Comparison of ENCODE assay signal across 20 cellular contexts in the genomic region with DNA sequence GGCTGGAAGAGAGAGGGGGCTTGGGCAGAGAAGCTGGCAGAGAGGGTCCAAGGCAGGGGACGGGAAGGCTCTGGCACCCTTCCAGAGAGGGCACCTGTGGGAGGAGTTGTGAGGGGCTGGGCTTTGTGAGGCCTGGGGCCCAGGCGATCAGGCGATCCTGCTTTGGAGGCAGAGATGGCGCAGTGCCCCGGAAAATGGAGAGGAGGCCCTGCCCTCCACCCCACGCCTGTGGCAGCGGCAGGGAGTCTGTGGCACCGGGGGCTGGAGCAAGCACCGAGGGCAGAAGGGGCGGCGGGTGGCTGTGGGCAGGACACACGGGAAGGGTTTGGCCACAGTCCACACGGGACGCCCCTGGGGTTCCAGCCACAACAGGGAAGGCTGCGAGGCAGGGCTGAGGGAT. TPM values are rescaled to one million over a fixed set of nuclear protein-coding genes. Genes with fewer than 3 reads are reported as not detected.
DNase-seq lines count a peak whose midpoint lies in the region; ATAC-seq, FAIRE-seq and TF ChIP-seq lines count a peak whose summit lies in the region.
"Had no signal": no experiment of that assay in that cellular context is flagged by ENCODE, and none has a peak within 500 bp of the region (broad histone marks: within the 10 kb centered on the region; RNA-seq: fewer than 3 reads in every experiment).

No MANE protein-coding gene starts in this region.

- no TSS peak for BruUV-seq in HepG2 (replicated peaks; lab: Mats Ljungman, UMichigan)

- no peaks in the 10 kb centered on the region for H3K9me3 Mint-ChIP-seq in activated T-helper 1 cell treated with anti-CD3 and anti-CD28 coated beads, Interleukin-12 subunit alpha, Interleukin-12 subunit beta, Interleukin-2, Interleukin-4 antibody, amounts not matched to agents 30 ng/mL and 10 ng/mL and 1 ng/mL, durations not matched to agents 14 hours and 24 hours and 36 hours
- H3K9me3 Mint-ChIP-seq in stimulated activated memory B cell treated with anti-CD40 and anti-IgM and Interleukin-4, amounts not matched to agents 10 μg/mL and 1 μg/mL and 100 μg/mL, for 72 hours, result no peaks in the 10 kb centered on the region
- H3K9me3 Mint-ChIP-seq: CD4-positive, CD25-positive, alpha-beta regulatory T cell; H9 had no signal

- no peaks in the 10 kb centered on the region for H3K36me3 Mint-ChIP-seq in activated T-helper 1 cell treated with anti-CD3 and anti-CD28 coated beads, Interleukin-12 subunit alpha, Interleukin-12 subunit beta, Interleukin-2, Interleukin-4 antibody, amounts not matched to agents 30 ng/mL and 10 ng/mL and 1 ng/mL, durations not matched to agents 14 hours and 24 hours and 36 hours (ENCODE audit: low read depth)
- H3K36me3 Mint-ChIP-seq in stimulated activated memory B cell treated with anti-CD40 and anti-IgM and Interleukin-4, amounts not matched to agents 10 μg/mL and 1 μg/mL and 100 μg/mL, for 72 hours, result no peaks in the 10 kb centered on the region
- H3K36me3 Mint-ChIP-seq: CD4-positive, CD25-positive, alpha-beta regulatory T cell had no signal

- no peak for DNase-seq in HepG2 (ENCODE audit: low spot score)
- no peak for DNase-seq in right lobe of liver
- DNase-seq in activated T-helper 1 cell treated with anti-CD3 and anti-CD28 coated beads, Interleukin-12 subunit alpha, Interleukin-12 subunit beta, Interleukin-2, Interleukin-4 antibody, amounts not matched to agents 30 ng/mL and 10 ng/mL and 1 ng/mL, durations not matched to agents 14 hours and 24 hours and 36 hours (ENCODE audit: low spot score), result no peak
- no peak for DNase-seq in activated T-cell treated with anti-CD3 and anti-CD28 coated beads, Interleukin-2, amount 50 U/mL, for 48 hours
- DNase-seq in hypothalamus (lab: John Stamatoyannopoulos, UW), result no peak
- no peak for DNase-seq in amygdala (lab: John Stamatoyannopoulos, UW)
- DNase-seq: 8988T; AML-193; Calu3; CD4-positive, CD25-positive, alpha-beta regulatory T cell; DMS 273 treated with DMSO at 0.1 percent for 48 hours; DMS79; GM23248; H9 had no signal

- FAIRE-seq in HepG2 (lab: Jason Lieb, UNC), result no peak
- FAIRE-seq: GM12878, GM18507 had no signal

- H3K79me2 ChIP-seq in HepG2 (ENCODE audit: insufficient read depth, low read length), result no peaks in the 10 kb centered on the region

- no peak overlapping the region for H3K4me3 ChIP-seq in HepG2 (replicated peaks in 1 of 3; ENCODE audit: insufficient read depth in 1 of 3, low read depth in 2 of 3, low read length in 3 of 3)
- no peak overlapping the region for H3K4me3 ChIP-seq in right lobe of liver
- H3K4me3 ChIP-seq: BLaER1 treated with 17β-estradiol and CSF1 and Interleukin-3, amounts not matched to agents 10 nM and 100 nM; GM12878; GM23248 had no signal

- H3K27me3 ChIP-seq in HepG2 (ENCODE audit: control insufficient read depth in 1 of 2, insufficient read depth in 2 of 2, low read length in 2 of 2), result peaks cover 2 to 71% of the 10 kb centered on the region in 2 experiments; a peak in 3 of 5 replicates
- H3K27me3 ChIP-seq in right lobe of liver, result no peaks in the 10 kb centered on the region
- H3K27me3 ChIP-seq: BLaER1 treated with 17β-estradiol and CSF1 and Interleukin-3, amounts not matched to agents 10 nM and 100 nM had no signal

- no peaks in the 10 kb centered on the region for H3K36me3 ChIP-seq in HepG2 (replicated peaks in 1 of 2; ENCODE audit: control insufficient read depth in 1 of 2, insufficient read depth in 2 of 2, low read length in 2 of 2)
- no peaks in the 10 kb centered on the region for H3K36me3 ChIP-seq in right lobe of liver
- H3K36me3 ChIP-seq: BLaER1 treated with 17β-estradiol and CSF1 and Interleukin-3, amounts not matched to agents 10 nM and 100 nM had no signal

- 47% methylated on average over 7 of the region's 15 CpGs for WGBS in HepG2 (ENCODE audit: low lambda C conversion rate)
- WGBS in right lobe of liver (ENCODE audit: insufficient coverage, low coverage, low lambda C conversion rate, missing lambda C conversion rate), result 100% methylated on average over 1 of the region's 15 CpGs

- no peak overlapping the region for H3K4me2 ChIP-seq in HepG2 (ENCODE audit: low read depth, low read length)
- H3K4me2 ChIP-seq: BLaER1 treated with 17β-estradiol and CSF1 and Interleukin-3, amounts not matched to agents 10 nM and 100 nM had no signal

- H3K4me3 Mint-ChIP-seq in activated T-helper 1 cell treated with anti-CD3 and anti-CD28 coated beads, Interleukin-12 subunit alpha, Interleukin-12 subunit beta, Interleukin-2, Interleukin-4 antibody, amounts not matched to agents 30 ng/mL and 10 ng/mL and 1 ng/mL, durations not matched to agents 14 hours and 24 hours and 36 hours, result no peak overlapping the region
- H3K4me3 Mint-ChIP-seq in stimulated activated memory B cell treated with anti-CD40 and anti-IgM and Interleukin-4, amounts not matched to agents 10 μg/mL and 1 μg/mL and 100 μg/mL, for 72 hours, result no peak overlapping the region
- H3K4me3 Mint-ChIP-seq: CD4-positive, CD25-positive, alpha-beta regulatory T cell; H9 had no signal

- TF ChIP-seq POLR2A in HepG2 (IDR thresholded peaks at IDR 0.05; ENCODE audit: insufficient read depth in 1 of 2, low read depth in 2 of 2, low read length in 2 of 2) (no peak), right lobe of liver (IDR thresholded peaks at IDR 0.05) (no peak)

- in situ Hi-C loops in HepG2 (cut with HindIII; ENCODE audit: extremely low pct_ligation_motif_present, low pct_unique_long_range_greater_than_20kb), result no loop called here

- H3K9ac ChIP-seq in HepG2 (ENCODE audit: insufficient read depth, low read depth, low read length), result no peak overlapping the region
- H3K9ac ChIP-seq: BLaER1 treated with 17β-estradiol and CSF1 and Interleukin-3, amounts not matched to agents 10 nM and 100 nM; GM23248 had no signal

- CTCF ChIA-PET in HepG2 (lab: Yijun Ruan, JAX; ENCODE audit: low intra/inter-chr PET ratio, low total read pairs), result no interaction called here

- peak overlapping the region; percentile 26 for H3K27ac Mint-ChIP-seq in activated T-helper 1 cell treated with anti-CD3 and anti-CD28 coated beads, Interleukin-12 subunit alpha, Interleukin-12 subunit beta, Interleukin-2, Interleukin-4 antibody, amounts not matched to agents 30 ng/mL and 10 ng/mL and 1 ng/mL, durations not matched to agents 14 hours and 24 hours and 36 hours
- peak overlapping the region; percentile 82 for H3K27ac Mint-ChIP-seq in stimulated activated memory B cell treated with anti-CD40 and anti-IgM and Interleukin-4, amounts not matched to agents 10 μg/mL and 1 μg/mL and 100 μg/mL, for 72 hours
- H3K27ac Mint-ChIP-seq: H9 had no signal

- H3K27me3 Mint-ChIP-seq in activated T-helper 1 cell treated with anti-CD3 and anti-CD28 coated beads, Interleukin-12 subunit alpha, Interleukin-12 subunit beta, Interleukin-2, Interleukin-4 antibody, amounts not matched to agents 30 ng/mL and 10 ng/mL and 1 ng/mL, durations not matched to agents 14 hours and 24 hours and 36 hours (ENCODE audit: insufficient read depth), result peaks cover 5% of the 10 kb centered on the region
- no peaks in the 10 kb centered on the region for H3K27me3 Mint-ChIP-seq in stimulated activated memory B cell treated with anti-CD40 and anti-IgM and Interleukin-4, amounts not matched to agents 10 μg/mL and 1 μg/mL and 100 μg/mL, for 72 hours

- no peaks in the 10 kb centered on the region for H4K20me1 ChIP-seq in HepG2 (ENCODE audit: insufficient read depth, low read length)
- H4K20me1 ChIP-seq: BLaER1 treated with 17β-estradiol and CSF1 and Interleukin-3, amounts not matched to agents 10 nM and 100 nM had no signal

- H3K4me1 ChIP-seq in HepG2 (ENCODE audit: insufficient read depth, low read length) (no peaks in the 10 kb centered on the region), right lobe of liver (no peaks in the 10 kb centered on the region)

- no peak overlapping the region for H2AFZ ChIP-seq in HepG2 (ENCODE audit: low read length)
- H2AFZ ChIP-seq: GM23248 had no signal

- no peaks in the 10 kb centered on the region for H3K9me3 ChIP-seq in HepG2 (ENCODE audit: low read length)
- H3K9me3 ChIP-seq in right lobe of liver, result no peaks in the 10 kb centered on the region
- H3K9me3 ChIP-seq: BLaER1 treated with 17β-estradiol and CSF1 and Interleukin-3, amounts not matched to agents 10 nM and 100 nM had no signal

- H3K4me1 Mint-ChIP-seq in activated T-helper 1 cell treated with anti-CD3 and anti-CD28 coated beads, Interleukin-12 subunit alpha, Interleukin-12 subunit beta, Interleukin-2, Interleukin-4 antibody, amounts not matched to agents 30 ng/mL and 10 ng/mL and 1 ng/mL, durations not matched to agents 14 hours and 24 hours and 36 hours (ENCODE audit: low read depth), result peaks cover 10% of the 10 kb centered on the region
- H3K4me1 Mint-ChIP-seq in stimulated activated memory B cell treated with anti-CD40 and anti-IgM and Interleukin-4, amounts not matched to agents 10 μg/mL and 1 μg/mL and 100 μg/mL, for 72 hours, result peaks cover 44% of the 10 kb centered on the region

- no peak for TF ChIP-seq RAD21 in HepG2 (CRISPR knock-in tag; IDR thresholded peaks at IDR 0.05)

- H3K27ac ChIP-seq in HepG2 (ENCODE audit: extremely low read length, insufficient read depth, low read length) (no peak overlapping the region), right lobe of liver (no peak overlapping the region)
- H3K27ac ChIP-seq: BLaER1 treated with 17β-estradiol and CSF1 and Interleukin-3, amounts not matched to agents 10 nM and 100 nM; GM23248 had no signal

- ATAC-seq in HepG2 (no peak), right lobe of liver (no peak)
- no peak for ATAC-seq in stimulated activated memory B cell treated with anti-CD40 and anti-IgM and Interleukin-4, amounts not matched to agents 10 μg/mL and 1 μg/mL and 100 μg/mL, for 72 hours
- ATAC-seq: GM12878 had no signal

- intact Hi-C loops in HepG2 (cut with micrococcal nuclease; ENCODE audit: unreplicated experiment), result no loop called here
- intact Hi-C loops in right lobe of liver (cut with DNase I), result loop anchor here in 1 of 2 donors (10.0 kb wide), 1 partner anchor 88 kb away; a partner anchor contains a TSS
- intact Hi-C loops in activated T-helper 1 cell treated with anti-CD3 and anti-CD28 coated beads, Interleukin-12 subunit alpha, Interleukin-12 subunit beta, Interleukin-2, Interleukin-4 antibody, amounts not matched to agents 30 ng/mL and 10 ng/mL and 1 ng/mL, durations not matched to agents 14 hours and 24 hours and 36 hours (cut with micrococcal nuclease), result no loop called here

- TF ChIP-seq CTCF in HepG2 (CRISPR knock-in tag; IDR thresholded peaks at IDR 0.05) (no peak), right lobe of liver (IDR thresholded peaks at IDR 0.05) (no peak)

- no peak for TF ChIP-seq EP300 in HepG2 (IDR thresholded peaks at IDR 0.05; ENCODE audit: low read depth in 2 of 2, low read length in 2 of 2)
- TF ChIP-seq EP300 in HepG2 (CRISPR knock-in tag; IDR thresholded peaks at IDR 0.05; ENCODE audit: borderline replicate concordance), result no peak

- POLR2A ChIA-PET in HepG2 (lab: Yijun Ruan, JAX), result no interaction called here

RNA-seq across cellular contexts. Expression of a gene that starts 36.5 kb away (rescaled TPM):
- total RNA-seq in HepG2 (2016; rRNA removed; fragmentation: Illumina TruSeq; extraction: Trizol), result not detected in 2 replicates
- not detected in 2 replicates for total RNA-seq in HepG2 (2016; cell fraction: cytosol; rRNA removed; fragmentation: Illumina TruSeq; extraction: Trizol; ENCODE audit: low read depth)
- total RNA-seq in HepG2 (2016; cell fraction: insoluble cytoplasmic fraction; rRNA removed; fragmentation: Illumina TruSeq; extraction: Trizol), result not detected in 2 replicates
- not detected in 2 replicates for total RNA-seq in HepG2 (2016; cell fraction: membrane; rRNA removed; fragmentation: Illumina TruSeq; extraction: Trizol)
- total RNA-seq in HepG2 (2016; cell fraction: nucleus; rRNA removed; fragmentation: Illumina TruSeq; extraction: Trizol), result not detected in 2 replicates
- polyA plus RNA-seq in HepG2 (2011; rRNA removed), result not detected in 2 replicates
- polyA plus RNA-seq in HepG2 (2011; cell fraction: cytosol; rRNA removed), result not detected in 2 replicates
- not detected in 2 replicates for polyA plus RNA-seq in HepG2 (2011; cell fraction: nucleus; rRNA removed)
- polyA plus RNA-seq in HepG2 (2012), result not detected in 2 replicates
- not detected in 2 replicates for polyA plus RNA-seq in HepG2 (2016; cell fraction: cytosol; fragmentation: Illumina TruSeq; extraction: Trizol; ENCODE audit: low read depth)
- not detected in 2 replicates for polyA plus RNA-seq in HepG2 (2016; cell fraction: insoluble cytoplasmic fraction; fragmentation: Illumina TruSeq; extraction: Trizol; ENCODE audit: low read depth)
- polyA plus RNA-seq in HepG2 (2016; cell fraction: membrane; fragmentation: Illumina TruSeq; extraction: Trizol; ENCODE audit: low read depth), result not detected in 2 replicates
- not detected in 2 replicates for polyA plus RNA-seq in HepG2 (2016; cell fraction: nucleus; fragmentation: Illumina TruSeq; extraction: Trizol; ENCODE audit: insufficient read depth, low read depth)
- not detected in 2 replicates for polyA minus RNA-seq in HepG2 (2011; rRNA and poly(A)+ RNA removed; ENCODE audit: low replicate concordance)
- polyA minus RNA-seq in HepG2 (2011; cell fraction: cytosol; rRNA and poly(A)+ RNA removed), result not detected in 2 replicates
- not detected in 2 replicates for polyA minus RNA-seq in HepG2 (2011; cell fraction: nucleus; rRNA and poly(A)+ RNA removed)
- 1 to 10 TPM in 3 of 6 experiments, under 1 TPM in 3; 0.02 to 2.7 (median 0.85) TPM for total RNA-seq in right lobe of liver
- total RNA-seq in activated T-helper 1 cell treated with anti-CD3 and anti-CD28 coated beads, Interleukin-12 subunit alpha, Interleukin-12 subunit beta, Interleukin-2, Interleukin-4 antibody, amounts not matched to agents 30 ng/mL and 10 ng/mL and 1 ng/mL, durations not matched to agents 14 hours and 24 hours and 36 hours, result 0.02 TPM in 1 of 2 replicates, not detected in the other
- total RNA-seq: CD4-positive, CD25-positive, alpha-beta regulatory T cell; G401; GM12878; HT1080 had no signal
- polyA plus RNA-seq: GM12878 had no signal
